Comparison of ENCODE assay signal across 17 cellular contexts in genomic region chr5:162288647-162289296, GRCh38.
DNase-seq lines count a peak whose midpoint lies in the region; ATAC-seq and TF ChIP-seq lines count a peak whose summit lies in the region.
"Had no signal": no experiment of that assay in that cellular context is flagged by ENCODE, and none has a peak within 500 bp of the region (broad histone marks: within the 10 kb centered on the region; RNA-seq: fewer than 3 reads in every experiment).

No MANE protein-coding gene starts in this region.

- DNase-seq in islet precursor cell (no peak), gastrocnemius medialis (no peak)
- no peak for DNase-seq in activated CD8-positive, alpha-beta memory T cell treated with anti-CD3 and anti-CD28 coated beads, Interleukin-2, amount 50 U/mL, for 48 hours
- no peak for DNase-seq in stimulated activated CD4-positive, alpha-beta T cell treated with anti-CD3 and anti-CD28 coated beads, Interleukin-2, amount 100 ng/mL, for 24 hours
- DNase-seq: ACHN; activated CD4-positive, alpha-beta T cell treated with anti-CD3 and anti-CD28 coated beads, Interleukin-2, amount 50 U/mL, for 4 hours; amygdala; CD8-positive, alpha-beta T cell; cerebellar nuclear complex; foreskin keratinocyte; Karpas-422; NCI-H1436; OCI-M1 had no signal

- in situ Hi-C loops in gastrocnemius medialis (cut with MboI; ENCODE audit: low sequenced_read_pairs in 4 of 4) = no loop called here

- H3K36me3 ChIP-seq in gastrocnemius medialis = no peaks in the 10 kb centered on the region

- intact Hi-C loops in gastrocnemius medialis (cut with DNase I; ENCODE audit: low total_unique reads) = no loop called here

- no peaks in the 10 kb centered on the region for H3K4me1 ChIP-seq in gastrocnemius medialis
- H3K4me1 ChIP-seq: foreskin keratinocyte had no signal

- ATAC-seq in GM18520 (IDR thresholded peaks at IDR 0.05; ENCODE audit: unreplicated experiment) (peak; percentile 85), GM19467 (IDR thresholded peaks at IDR 0.05; ENCODE audit: unreplicated experiment) (peak; percentile 50), HG02885 (IDR thresholded peaks at IDR 0.05; ENCODE audit: poor library complexity, unreplicated experiment) (peak; percentile 66), HG03457 (IDR thresholded peaks at IDR 0.05; ENCODE audit: unreplicated experiment) (peak; percentile 79), gastrocnemius medialis (no peak)
- ATAC-seq: CD8-positive, alpha-beta T cell; foreskin keratinocyte had no signal

- no peak overlapping the region for H3K27ac ChIP-seq in gastrocnemius medialis
- H3K27ac ChIP-seq: foreskin keratinocyte had no signal

- no peaks in the 10 kb centered on the region for H3K27me3 ChIP-seq in gastrocnemius medialis
- H3K27me3 ChIP-seq: foreskin keratinocyte had no signal

- TF ChIP-seq POLR2A in gastrocnemius medialis (IDR thresholded peaks at IDR 0.05) = no peak

- no peak for TF ChIP-seq CTCF in gastrocnemius medialis (IDR thresholded peaks at IDR 0.05 in 4 of 5, conservative IDR thresholded peaks at IDR 0.05 in 1 of 5)

- H3K4me3 ChIP-seq in gastrocnemius medialis = no peak overlapping the region

- H3K9me3 ChIP-seq in gastrocnemius medialis = no peaks in the 10 kb centered on the region

Comparison
In these comparisons a context has a peak if more than half of its experiments do, and no peak if none do; other contexts are left out.
1. ATAC-seq: peak in GM18520 (single experiment), GM19467 (single experiment), HG02885 (single experiment) and HG03457 (single experiment); none in gastrocnemius medialis (0 of 2).